ENCODE assay signal across 36 cellular contexts in genomic region chr10:130049244-130049643, GRCh38.
"Had no signal": no experiment of that assay in that cellular context is flagged by ENCODE, and none has a peak within 500 bp of the region (broad histone marks: within the 10 kb centered on the region; RNA-seq: fewer than 3 reads in every experiment).

No MANE protein-coding gene starts in this region.

- H3K4me3 Mint-ChIP-seq: activated B cell treated with CpG ODN at 0.5 μM for 24 hours; activated CD4-positive, alpha-beta memory T cell treated with anti-CD3 and anti-CD28 coated beads for 36 hours; activated CD4-positive, alpha-beta T cell treated with anti-CD3 and anti-CD28 coated beads, Interleukin-2, amount 10 ng/mL, durations not matched to agents 24 days and 14 days; activated CD8-positive, alpha-beta T cell treated with anti-CD3 and anti-CD28 coated beads for 36 hours; activated naive CD4-positive, alpha-beta T cell treated with anti-CD3 and anti-CD28 coated beads for 36 hours; activated naive CD8-positive, alpha-beta T cell treated with anti-CD3 and anti-CD28 coated beads for 36 hours; activated T-cell treated with anti-CD3 and anti-CD28 coated beads, Interleukin-2, amount 50 U/mL, for 4 hours; activated T-cell treated with anti-CD3 and anti-CD28 coated beads, Interleukin-2, amount 50 U/mL, for 72 hours; activated T-helper 1 cell treated with anti-CD3 and anti-CD28 coated beads, Interleukin-12 subunit alpha, Interleukin-12 subunit beta, Interleukin-2, Interleukin-4 antibody, amounts not matched to agents 30 ng/mL and 10 ng/mL and 1 ng/mL, durations not matched to agents 14 hours and 24 hours and 36 hours; activated T-helper 17 cell treated with anti-CD3 and anti-CD28 coated beads, Interleukin-2, amount 50 U/mL, for 72 hours; brain; central memory CD8-positive, alpha-beta T cell; T-helper 1 cell treated with Interleukin-12 subunit alpha and Interleukin-12 subunit beta and Interleukin-4 antibody, amounts not matched to agents 30 μg/mL and 1 μg/mL, for 36 hours; T-helper 2 cell treated with Interferon-gamma antibody and Interleukin-4, amounts not matched to agents 5 μg/mL and 100 μg/mL, for 36 hours had no signal

- H3K36me3 ChIP-seq: adrenal gland, ascending aorta, cardiac muscle cell had no signal

- H3K27me3 ChIP-seq: adrenal gland, ascending aorta had no signal

- DNase-seq: activated B cell treated with CpG ODN at 0.5 μM for 24 hours; activated CD4-positive, alpha-beta memory T cell treated with anti-CD3 and anti-CD28 coated beads for 36 hours; activated CD4-positive, alpha-beta T cell treated with anti-CD3 and anti-CD28 coated beads for 4 hours; activated CD4-positive, alpha-beta T cell treated with anti-CD3 and anti-CD28 coated beads, Interleukin-2, amount 10 ng/mL, durations not matched to agents 24 days and 14 days; activated CD4-positive, alpha-beta T cell treated with anti-CD3 and anti-CD28 coated beads, Interleukin-2, amount 50 U/mL, for 1 hour; activated CD4-positive, alpha-beta T cell treated with anti-CD3 and anti-CD28 coated beads, Interleukin-2, amount 50 U/mL, for 4 hours; activated CD4-positive, CD25-positive, alpha-beta regulatory T cell treated with anti-CD3 and anti-CD28 coated beads, Interleukin-2, amount 50 U/mL, for 72 hours; activated CD8-positive, alpha-beta memory T cell treated with anti-CD3 and anti-CD28 coated beads, Interleukin-2, amount 50 U/mL, for 4 hours; activated CD8-positive, alpha-beta T cell treated with anti-CD3 and anti-CD28 coated beads for 36 hours; activated effector memory CD4-positive, alpha-beta T cell treated with anti-CD3 and anti-CD28 coated beads, Interleukin-2, amount 50 U/mL, for 16 hours; activated gamma-delta T cell treated with Interleukin-2 at 50 U/mL for 16 hours; activated naive CD4-positive, alpha-beta T cell; activated naive CD4-positive, alpha-beta T cell treated with anti-CD3 and anti-CD28 coated beads for 36 hours; activated naive CD4-positive, alpha-beta T cell treated with anti-CD3 and anti-CD28 coated beads, Interleukin-2, amount 50 U/mL, for 16 hours; activated naive CD8-positive, alpha-beta T cell treated with anti-CD3 and anti-CD28 coated beads for 36 hours; activated T-cell treated with anti-CD3 and anti-CD28 coated beads for 4 hours; activated T-cell treated with anti-CD3 and anti-CD28 coated beads, Interleukin-2, amount 50 U/mL, for 1 hour; activated T-cell treated with anti-CD3 and anti-CD28 coated beads, Interleukin-2, amount 50 U/mL, for 4 hours; activated T-cell treated with anti-CD3 and anti-CD28 coated beads, Interleukin-2, amount 50 U/mL, for 72 hours; adrenal gland; amniotic stem cell; anterior cingulate cortex; caudate nucleus; T-helper 1 cell; T-helper 2 cell; T-helper 9 cell had no signal

- H3K9me3 ChIP-seq: adrenal gland, ascending aorta had no signal

- H3K4me1 Mint-ChIP-seq: activated B cell treated with CpG ODN at 0.5 μM for 24 hours; activated CD4-positive, alpha-beta T cell treated with anti-CD3 and anti-CD28 coated beads, Interleukin-2, amount 10 ng/mL, durations not matched to agents 24 days and 14 days; activated naive CD8-positive, alpha-beta T cell treated with anti-CD3 and anti-CD28 coated beads for 36 hours; activated T-helper 17 cell treated with anti-CD3 and anti-CD28 coated beads, Interleukin-2, amount 50 U/mL, for 72 hours; brain; central memory CD8-positive, alpha-beta T cell had no signal

- H3K36me3 Mint-ChIP-seq: activated CD4-positive, alpha-beta memory T cell treated with anti-CD3 and anti-CD28 coated beads for 36 hours; activated naive CD4-positive, alpha-beta T cell treated with anti-CD3 and anti-CD28 coated beads, Interleukin-2, amount 50 U/mL, for 72 hours; brain had no signal

- H3K27ac Mint-ChIP-seq: activated B cell treated with CpG ODN at 0.5 μM for 24 hours; activated CD4-positive, alpha-beta memory T cell treated with anti-CD3 and anti-CD28 coated beads for 36 hours; activated CD4-positive, alpha-beta T cell treated with anti-CD3 and anti-CD28 coated beads, Interleukin-2, amount 10 ng/mL, durations not matched to agents 24 days and 14 days; activated CD8-positive, alpha-beta T cell treated with anti-CD3 and anti-CD28 coated beads for 36 hours; activated naive CD4-positive, alpha-beta T cell treated with anti-CD3 and anti-CD28 coated beads for 36 hours; activated naive CD4-positive, alpha-beta T cell treated with anti-CD3 and anti-CD28 coated beads, Interleukin-2, amount 50 U/mL, for 72 hours; activated naive CD8-positive, alpha-beta T cell treated with anti-CD3 and anti-CD28 coated beads for 36 hours; activated T-cell treated with anti-CD3 and anti-CD28 coated beads, Interleukin-2, amount 50 U/mL, for 72 hours; activated T-helper 1 cell treated with anti-CD3 and anti-CD28 coated beads, Interleukin-12 subunit alpha, Interleukin-12 subunit beta, Interleukin-2, Interleukin-4 antibody, amounts not matched to agents 30 ng/mL and 10 ng/mL and 1 ng/mL, durations not matched to agents 14 hours and 24 hours and 36 hours; activated T-helper 17 cell treated with anti-CD3 and anti-CD28 coated beads, Interleukin-2, amount 50 U/mL, for 72 hours; brain; T-helper 1 cell treated with Interleukin-12 subunit alpha and Interleukin-12 subunit beta and Interleukin-4 antibody, amounts not matched to agents 30 μg/mL and 1 μg/mL, for 36 hours; T-helper 2 cell treated with Interferon-gamma antibody and Interleukin-4, amounts not matched to agents 5 μg/mL and 100 μg/mL, for 36 hours had no signal

- H3K27ac ChIP-seq: adrenal gland, ascending aorta, cardiac muscle cell, VCaP had no signal

- ATAC-seq: activated CD8-positive, alpha-beta T cell treated with anti-CD3 and anti-CD28 coated beads for 36 hours; activated naive CD4-positive, alpha-beta T cell treated with anti-CD3 and anti-CD28 coated beads, Interleukin-2, amount 50 U/mL, for 72 hours; activated T-cell treated with anti-CD3 and anti-CD28 coated beads, Interleukin-2, amount 50 U/mL, for 4 hours; activated T-cell treated with anti-CD3 and anti-CD28 coated beads, Interleukin-2, amount 50 U/mL, for 72 hours; activated T-helper 17 cell treated with anti-CD3 and anti-CD28 coated beads, Interleukin-2, amount 50 U/mL, for 72 hours had no signal

- H3K4me1 ChIP-seq: adrenal gland, ascending aorta had no signal

- H3K4me3 ChIP-seq: adrenal gland, ascending aorta, cardiac muscle cell had no signal

- H3K9me3 Mint-ChIP-seq: activated B cell treated with CpG ODN at 0.5 μM for 24 hours; activated CD4-positive, alpha-beta memory T cell treated with anti-CD3 and anti-CD28 coated beads for 36 hours; activated CD4-positive, alpha-beta T cell treated with anti-CD3 and anti-CD28 coated beads, Interleukin-2, amount 10 ng/mL, durations not matched to agents 24 days and 14 days; activated naive CD4-positive, alpha-beta T cell treated with anti-CD3 and anti-CD28 coated beads, Interleukin-2, amount 50 U/mL, for 72 hours; activated naive CD8-positive, alpha-beta T cell treated with anti-CD3 and anti-CD28 coated beads for 36 hours; activated T-cell treated with anti-CD3 and anti-CD28 coated beads, Interleukin-2, amount 50 U/mL, for 4 hours; activated T-cell treated with anti-CD3 and anti-CD28 coated beads, Interleukin-2, amount 50 U/mL, for 72 hours; activated T-helper 17 cell treated with anti-CD3 and anti-CD28 coated beads, Interleukin-2, amount 50 U/mL, for 72 hours; central memory CD8-positive, alpha-beta T cell; T-helper 1 cell treated with Interleukin-12 subunit alpha and Interleukin-12 subunit beta and Interleukin-4 antibody, amounts not matched to agents 30 μg/mL and 1 μg/mL, for 36 hours; T-helper 2 cell treated with Interferon-gamma antibody and Interleukin-4, amounts not matched to agents 5 μg/mL and 100 μg/mL, for 36 hours had no signal

- H3K27me3 Mint-ChIP-seq: activated B cell treated with CpG ODN at 0.5 μM for 24 hours; activated CD4-positive, alpha-beta T cell treated with anti-CD3 and anti-CD28 coated beads, Interleukin-2, amount 10 ng/mL, durations not matched to agents 24 days and 14 days; activated CD8-positive, alpha-beta T cell treated with anti-CD3 and anti-CD28 coated beads for 36 hours; brain had no signal
